Comparison of ENCODE assay signal across 23 cellular contexts in genomic region chr21:26089730-26090129, GRCh38.
"Had no signal": no experiment of that assay in that cellular context is flagged by ENCODE, and none has a peak within 500 bp of the region (broad histone marks: within the 10 kb centered on the region; RNA-seq: fewer than 3 reads in every experiment).

No MANE protein-coding gene starts in this region.

- H3K9ac ChIP-seq: KMS-11, SK-N-SH had no signal

- H3K9me2 ChIP-seq: SK-N-SH had no signal

- H3K4me3 Mint-ChIP-seq: IgD-negative memory B cell had no signal

- H3K4me2 ChIP-seq: KMS-11, SK-N-SH had no signal

- H3K27ac Mint-ChIP-seq: IgD-negative memory B cell had no signal

- H3K9me3 ChIP-seq: SK-N-SH had no signal

- DNase-seq: Kasumi-1, MM.1S, NCI-H1092 treated with DMSO at 0.1 percent for 48 hours, NCI-H1436, NCI-H187, NCI-H2029, NCI-H2081 treated with DMSO at 0.1 percent for 48 hours, NCI-H2171, NCI-H226, NCI-H446, NCI-H510A, NCI-H524 treated with DMSO at 0.1 percent for 48 hours, NCI-H69, NCI-H774, SHP77, SK-N-SH had no signal

- H3K4me3 ChIP-seq: K562 had no signal

- H3K27ac ChIP-seq: HL-60, KMS-11, RWPE1 had no signal

- H3K27me3 Mint-ChIP-seq: IgD-negative memory B cell had no signal

- FAIRE-seq: HTR-8/SVneo, K562 had no signal

- ATAC-seq: K562, Panc1 had no signal
